In genomic region chr6:52571099-52571755, GRCh38 we compare ENCODE assay signal across 13 cellular contexts. TPM values are rescaled to one million over a fixed set of nuclear protein-coding genes. Genes with fewer than 3 reads are reported as not detected.
A peak's percentile ranks its signal among the peaks of the same experiment; 100 is the strongest.
DNase-seq lines count a peak whose midpoint lies in the region; TF ChIP-seq lines count a peak whose summit lies in the region.
"Had no signal": no experiment of that assay in that cellular context is flagged by ENCODE, and none has a peak within 500 bp of the region (broad histone marks: within the 10 kb centered on the region; RNA-seq: fewer than 3 reads in every experiment).

No MANE protein-coding gene starts in this region.

- H2BK12ac ChIP-seq in neuronal stem cell (ENCODE audit: low read length) = no peak overlapping the region

- no peak overlapping the region for H2AK5ac ChIP-seq in neuronal stem cell (ENCODE audit: low read depth, low read length)

- no peak overlapping the region for H2BK15ac ChIP-seq in neuronal stem cell (ENCODE audit: low read length)

- H3F3A ChIP-seq in MM.1S (ENCODE audit: insufficient read depth, low read length) = peaks cover 81% of the 10 kb centered on the region

- H3K4me3 ChIP-seq in MM.1S (ENCODE audit: low read length) (peak overlapping the region; percentile 88), dorsolateral prefrontal cortex (no peak overlapping the region), neuronal stem cell (ENCODE audit: low read length in 2 of 2) (no peak overlapping the region)
- H3K4me3 ChIP-seq: colonic mucosa had no signal

- TF ChIP-seq CTCF in MM.1S (IDR thresholded peaks at IDR 0.05; ENCODE audit: low read length) = no peak
- no peak for TF ChIP-seq CTCF in endothelial cell (IDR thresholded peaks at IDR 0.05; ENCODE audit: unreplicated experiment)
- no peak for TF ChIP-seq CTCF in nephron (IDR thresholded peaks at IDR 0.05; ENCODE audit: unreplicated experiment in 3 of 3)
- no peak for TF ChIP-seq CTCF in dorsolateral prefrontal cortex (IDR thresholded peaks at IDR 0.05 in 54 of 56, conservative IDR thresholded peaks at IDR 0.05 in 2 of 56; ENCODE audit: low read depth in 1 of 56, partially characterized antibody in 56 of 56)

- peaks cover 83% of the 10 kb centered on the region for H3K4me1 Mint-ChIP-seq in endothelial cell (ENCODE audit: unreplicated experiment)
- peaks cover 92% of the 10 kb centered on the region for H3K4me1 Mint-ChIP-seq in nephron

- H3K27me3 ChIP-seq in MM.1S (replicated peaks; ENCODE audit: insufficient read depth, low read length) (no peaks in the 10 kb centered on the region), dorsolateral prefrontal cortex (no peaks in the 10 kb centered on the region), neuronal stem cell (ENCODE audit: control insufficient read depth in 3 of 3, insufficient read depth in 3 of 3, low read depth in 1 of 3, low read length in 3 of 3) (no peaks in the 10 kb centered on the region)
- H3K27me3 ChIP-seq: colonic mucosa had no signal

- H3K79me2 ChIP-seq in MM.1S (ENCODE audit: low read length) = peaks cover 100% of the 10 kb centered on the region

- no peak overlapping the region for H3K4ac ChIP-seq in neuronal stem cell (ENCODE audit: low read length)

- H3K9me3 Mint-ChIP-seq in endothelial cell (ENCODE audit: unreplicated experiment) = no peaks in the 10 kb centered on the region
- no peaks in the 10 kb centered on the region for H3K9me3 Mint-ChIP-seq in nephron
- H3K9me3 Mint-ChIP-seq: activated T-helper 2 cell treated with anti-CD3 and anti-CD28 coated beads, Interferon-gamma antibody, Interleukin-2, Interleukin-4, amounts not matched to agents 10 μg/mL and 5 μg/mL and 100 μg/mL, durations not matched to agents 14 hours and 24 hours and 36 hours had no signal

- no peak overlapping the region for H3K4me3 Mint-ChIP-seq in endothelial cell (ENCODE audit: unreplicated experiment)
- H3K4me3 Mint-ChIP-seq in nephron = peak overlapping the region; percentile 17 to 55 (median 46)
- H3K4me3 Mint-ChIP-seq: B cell had no signal

- H3K79me1 ChIP-seq in neuronal stem cell (ENCODE audit: low read depth, low read length) = peaks cover 2% of the 10 kb centered on the region

- no CpG with 5 or more reads among the region's 10 CpGs for WGBS in neuronal stem cell (ENCODE audit: extremely low coverage in 2 of 2, insufficient read length in 2 of 2, insufficient replicate concordance in 1 of 2), 2 donors

- H3K4me1 ChIP-seq in MM.1S (ENCODE audit: low read length) (peaks cover 71% of the 10 kb centered on the region), neuronal stem cell (ENCODE audit: control insufficient read depth in 2 of 2, insufficient read depth in 1 of 2, low read depth in 1 of 2, low read length in 2 of 2) (peaks cover 38 to 39% of the 10 kb centered on the region in 2 donors)
- H3K4me1 ChIP-seq: colonic mucosa had no signal

- H4K8ac ChIP-seq in neuronal stem cell (ENCODE audit: low read depth, low read length) = no peak overlapping the region

- H3K36me3 Mint-ChIP-seq in endothelial cell (ENCODE audit: low read depth, unreplicated experiment) (peaks cover 8% of the 10 kb centered on the region), nephron (ENCODE audit: low read depth) (peaks cover 4% of the 10 kb centered on the region)

- no peak overlapping the region for H3K23ac ChIP-seq in neuronal stem cell (ENCODE audit: low read depth, low read length, poor library complexity)

- H3K9me3 ChIP-seq in MM.1S (replicated peaks; ENCODE audit: insufficient read depth, low read length) (no peaks in the 10 kb centered on the region), neuronal stem cell (replicated peaks in 1 of 2; ENCODE audit: control insufficient read depth in 2 of 2, insufficient read depth in 1 of 2, low read depth in 1 of 2, low read length in 2 of 2) (peaks cover 0 to 2% of the 10 kb centered on the region in 2 donors)
- H3K9me3 ChIP-seq: colonic mucosa had no signal

- H3K36me3 ChIP-seq in MM.1S (replicated peaks; ENCODE audit: insufficient read depth, low read length) (0 out of 2 replicates have a peak, but pooled peaks cover 10% of the 10 kb centered on the region), neuronal stem cell (replicated peaks in 1 of 2; ENCODE audit: control insufficient read depth in 2 of 2, insufficient read depth in 2 of 2, low read length in 2 of 2) (no peaks in the 10 kb centered on the region)
- H3K36me3 ChIP-seq: colonic mucosa had no signal

- H3K4me2 ChIP-seq in MM.1S (ENCODE audit: low read depth, low read length) (peak overlapping the region; percentile 97), neuronal stem cell (ENCODE audit: insufficient read depth, low read length, poor library complexity, severe bottlenecking) (no peak overlapping the region)

- no peak overlapping the region for H2BK5ac ChIP-seq in neuronal stem cell (ENCODE audit: low read length)

- intact Hi-C loops in dorsolateral prefrontal cortex (cut with DNase I) = loop anchor here in 1 of 2 donors (10.0 kb wide), 1 partner anchor 94 kb away; no protein-coding TSS in a partner anchor

- no peaks in the 10 kb centered on the region for H3K9me2 ChIP-seq in MM.1S (replicated peaks; ENCODE audit: insufficient read depth, low read length)

- no peak overlapping the region for H3K14ac ChIP-seq in neuronal stem cell (ENCODE audit: low read length)

- DNase-seq in AG08395 (ENCODE audit: low spot score) (peak; percentile 43), MM.1S (no peak), endothelial cell (ENCODE audit: low spot score) (no peak), mesenteric fat pad (ENCODE audit: low spot score) (no peak), NCI-H1694 treated with DMSO at 0.1 percent for 48 hours (lab: John Stamatoyannopoulos, UW) (no peak), dorsolateral prefrontal cortex (no peak), neuronal stem cell (ENCODE audit: low spot score) (no peak)
- DNase-seq: colonic mucosa; NCI-H1048; stimulated activated CD4-positive, alpha-beta T cell treated with anti-CD3 and anti-CD28 coated beads, Interleukin-2, amount 100 ng/mL, for 24 hours had no signal

- H3K9ac ChIP-seq in MM.1S (ENCODE audit: low read length) (peak overlapping the region; percentile 95), neuronal stem cell (ENCODE audit: low read depth, low read length, poor library complexity) (no peak overlapping the region)

- H2AFZ ChIP-seq in MM.1S (ENCODE audit: low read length) (no peak overlapping the region), neuronal stem cell (ENCODE audit: low read length) (no peak overlapping the region)

- H3K18ac ChIP-seq in neuronal stem cell (ENCODE audit: low read length) = no peak overlapping the region

- H3K27ac Mint-ChIP-seq in endothelial cell (ENCODE audit: unreplicated experiment) (peak overlapping the region; percentile 48), nephron (peak overlapping the region; percentile 76 to 86 (median 81))
- H3K27ac Mint-ChIP-seq: activated T-helper 2 cell treated with anti-CD3 and anti-CD28 coated beads, Interferon-gamma antibody, Interleukin-2, Interleukin-4, amounts not matched to agents 10 μg/mL and 5 μg/mL and 100 μg/mL, durations not matched to agents 14 hours and 24 hours and 36 hours; B cell had no signal

- H4K20me1 ChIP-seq in MM.1S (ENCODE audit: insufficient read depth, low read length) = peaks cover 14% of the 10 kb centered on the region

- H3K27ac ChIP-seq in MM.1S (ENCODE audit: low read length) = peak overlapping the region; percentile 90; the same call in 1 of the 2 replicates
- peak overlapping the region in 1 of 59 donors; percentile 12 for H3K27ac ChIP-seq in dorsolateral prefrontal cortex
- H3K27ac ChIP-seq in neuronal stem cell (replicated peaks; ENCODE audit: low read length) = no peak overlapping the region
- H3K27ac ChIP-seq: colonic mucosa had no signal

- no peak overlapping the region for H4K91ac ChIP-seq in neuronal stem cell (ENCODE audit: low read depth, low read length, poor library complexity)

- H2BK120ac ChIP-seq in neuronal stem cell (ENCODE audit: low read depth, low read length) = no peak overlapping the region

- H3K27me3 Mint-ChIP-seq in endothelial cell (ENCODE audit: unreplicated experiment) = peaks cover 18% of the 10 kb centered on the region
- no peaks in the 10 kb centered on the region for H3K27me3 Mint-ChIP-seq in nephron (ENCODE audit: low read depth)
- H3K27me3 Mint-ChIP-seq: B cell had no signal

RNA-seq across cellular contexts. Expression of gene TRAM2, which starts 5.6 kb away (rescaled TPM):
- total RNA-seq in endothelial cell (ENCODE audit: unreplicated experiment) (29.4 TPM), mesenteric fat pad (56.3 TPM), dorsolateral prefrontal cortex (1 to 10 TPM; 2.9 to 8.9 (median 5.2) TPM)
- 13.2 TPM for polyA plus RNA-seq in neuronal stem cell (2013, experiment 1 of 2)
- polyA plus RNA-seq in neuronal stem cell (2013, experiment 2 of 2) = 14.0 TPM
